Comparison of ENCODE assay signal across 1 cellular context in the genomic region with DNA sequence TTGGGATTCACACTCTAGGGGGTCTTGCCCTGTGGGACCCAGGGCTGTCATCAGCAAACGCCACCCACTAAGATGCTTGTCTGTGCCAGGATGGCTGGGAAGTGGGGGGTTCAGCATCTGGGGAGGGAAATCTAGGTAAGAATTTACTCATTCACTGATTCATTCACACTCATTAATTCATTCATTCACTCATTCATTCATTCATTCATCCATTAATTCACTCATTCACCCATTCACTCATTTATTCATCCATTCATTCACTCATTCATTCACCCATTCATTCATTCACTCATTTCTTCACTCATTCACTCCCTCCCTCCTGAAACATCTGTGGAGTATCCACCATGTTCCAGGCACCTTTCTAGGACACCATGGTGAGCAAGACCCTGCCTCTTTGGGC.
TF ChIP-seq lines count a peak whose summit lies in the region.

No MANE protein-coding gene starts in this region.

TF ChIP-seq in HepG2, 621 proteins besides CTCF, POLR2A, EP300 and RAD21 (continued from another document):
- TF ChIP-seq, protein P1, sequence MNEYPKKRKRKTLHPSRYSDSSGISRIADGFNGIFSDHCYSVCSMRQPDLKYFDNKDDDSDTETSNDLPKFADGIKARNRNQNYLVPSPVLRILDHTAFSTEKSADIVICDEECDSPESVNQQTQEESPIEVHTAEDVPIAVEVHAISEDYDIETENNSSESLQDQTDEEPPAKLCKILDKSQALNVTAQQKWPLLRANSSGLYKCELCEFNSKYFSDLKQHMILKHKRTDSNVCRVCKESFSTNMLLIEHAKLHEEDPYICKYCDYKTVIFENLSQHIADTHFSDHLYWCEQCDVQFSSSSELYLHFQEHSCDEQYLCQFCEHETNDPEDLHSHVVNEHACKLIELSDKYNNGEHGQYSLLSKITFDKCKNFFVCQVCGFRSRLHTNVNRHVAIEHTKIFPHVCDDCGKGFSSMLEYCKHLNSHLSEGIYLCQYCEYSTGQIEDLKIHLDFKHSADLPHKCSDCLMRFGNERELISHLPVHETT (CRISPR knock-in tag; conservative IDR thresholded peaks at IDR 0.05): no peak
